8 cellular contexts compared by ENCODE assay signal in genomic region chr14:68795602-68796417, GRCh38. TPM values are rescaled to one million over a fixed set of nuclear protein-coding genes. Genes with fewer than 3 reads are reported as not detected.
A peak's percentile ranks its signal among the peaks of the same experiment; 100 is the strongest.
DNase-seq lines count a peak whose midpoint lies in the region; ATAC-seq, FAIRE-seq and TF ChIP-seq lines count a peak whose summit lies in the region.

No MANE protein-coding gene starts in this region.

- POLR2A ChIA-PET in CD8-positive, alpha-beta T cell (lab: Charles Lee): interaction anchor here (1.0 to 14.8 kb wide), 12 partner anchors 8 to 547 kb away, joined by 3 to 641 read pairs (median 6); no protein-coding TSS in a partner anchor
- POLR2A ChIA-PET in activated naive CD8-positive, alpha-beta T cell treated with anti-CD3 and anti-CD28 coated beads, Interleukin-2, amount 10 ng/mL, durations not matched to agents 7 days and 5 days (lab: Charles Lee): interaction anchor here (0.6 to 3.5 kb wide), 15 partner anchors 8 to 544 kb away, joined by 3 to 135 read pairs (median 3); no protein-coding TSS in a partner anchor

- peak overlapping the region; percentile 99 for H3K27ac ChIP-seq in CD8-positive, alpha-beta T cell (ENCODE audit: low read depth, low read length)
- H3K27ac ChIP-seq in SJCRH30 (peak overlapping the region; percentile 97), heart left ventricle (peak overlapping the region; percentile 98 to 100 (median 99)), aorta (ENCODE audit: low read depth in 1 of 2, low read length in 2 of 2) (peak overlapping the region; percentile 100)

- H3K4me1 Mint-ChIP-seq in CD8-positive, alpha-beta T cell (ENCODE audit: low read depth): peaks cover 37% of the 10 kb centered on the region
- H3K4me1 Mint-ChIP-seq in activated naive CD8-positive, alpha-beta T cell treated with anti-CD3 and anti-CD28 coated beads, Interleukin-2, amount 10 ng/mL, durations not matched to agents 7 days and 5 days: peaks cover 35% of the 10 kb centered on the region

- CTCF ChIA-PET in CD8-positive, alpha-beta T cell (lab: Charles Lee): interaction anchor here (0.9 to 4.8 kb wide), 11 partner anchors 12 to 862 kb away, joined by 3 to 49 read pairs (median 3); no protein-coding TSS in a partner anchor

- H3K4me1 ChIP-seq in CD8-positive, alpha-beta T cell (ENCODE audit: insufficient read depth, low read length): peaks cover 18% of the 10 kb centered on the region
- H3K4me1 ChIP-seq in SJCRH30 (peaks cover 7% of the 10 kb centered on the region; the same call in 1 of the 2 replicates), heart left ventricle (peaks cover 0 to 17% (median 9%) of the 10 kb centered on the region in 12 donors), aorta (ENCODE audit: control insufficient read depth in 1 of 2, insufficient read depth in 2 of 2, low read length in 2 of 2) (no peaks in the 10 kb centered on the region)

- 2 to 3% (median 3%) methylated on average over 25 to 69 of the region's 69 CpGs for WGBS in heart left ventricle, 4 donors
- 0 to 1% methylated on average over 68 to 69 of the region's 69 CpGs for WGBS in aorta, 2 donors

- H3K36me3 ChIP-seq in CD8-positive, alpha-beta T cell (ENCODE audit: insufficient read depth, low read length): peaks cover 5% of the 10 kb centered on the region
- H3K36me3 ChIP-seq in SJCRH30 (peaks cover 11% of the 10 kb centered on the region), heart left ventricle (peaks cover 0 to 12% (median 0%) of the 10 kb centered on the region in 9 donors), aorta (ENCODE audit: control insufficient read depth in 1 of 2, insufficient read depth in 2 of 2, low read length in 1 of 2) (no peaks in the 10 kb centered on the region)

- no peaks in the 10 kb centered on the region for H3K9me3 ChIP-seq in CD8-positive, alpha-beta T cell (ENCODE audit: low read length)
- peaks cover 4% of the 10 kb centered on the region for H3K9me3 ChIP-seq in SJCRH30 (replicated peaks)
- H3K9me3 ChIP-seq in heart left ventricle: peaks cover 0 to 4% (median 0%) of the 10 kb centered on the region in 12 donors
- no peaks in the 10 kb centered on the region for H3K9me3 ChIP-seq in aorta (ENCODE audit: control insufficient read depth, low read length)

- intact Hi-C loops in CD8-positive, alpha-beta T cell (cut with DNase I, micrococcal nuclease): loop anchor here (1.0 to 10.0 kb wide), 3 partner anchors 20 to 981 kb away; partner anchors contain the start of genes RAD51B (in 1 of the 2) and ZFYVE26 (in 1 of the 2)
- intact Hi-C loops in heart left ventricle (cut with DNase I) (loop anchor here in 7 of 10 donors (1.0 to 10.0 kb wide), 9 partner anchors 19 to 548 kb away; no protein-coding TSS in a partner anchor), posterior cingulate gyrus (cut with DNase I) (no loop called here), aorta (cut with DNase I) (loop anchor here in 1 of 2 donors (1.0 kb wide), 1 partner anchor 20 kb away; no protein-coding TSS in a partner anchor)

- ATAC-seq in CD8-positive, alpha-beta T cell: peak; percentile 41
- ATAC-seq in HG03442 (IDR thresholded peaks at IDR 0.05; ENCODE audit: unreplicated experiment): peak; percentile 35
- ATAC-seq in activated naive CD8-positive, alpha-beta T cell treated with anti-CD3 and anti-CD28 coated beads, Interleukin-2, amount 10 ng/mL, durations not matched to agents 7 days and 5 days (ENCODE audit: low read depth): peak; percentile 57
- ATAC-seq in heart left ventricle: peak; percentile 24 to 72 (median 48)
- peak; percentile 70 for ATAC-seq in aorta (ENCODE audit: low FRiP score)

- DNase-seq in CD8-positive, alpha-beta T cell: peak; percentile 60 to 89 (median 77)
- DNase-seq in GM19239 (ENCODE audit: insufficient read length, low spot score) (no peak), SJCRH30 (no peak), heart left ventricle (peak; percentile 87 to 92 (median 90)), posterior cingulate gyrus (peak in 8 of 10 donors; percentile 42 to 93 (median 64)), aorta (peak; percentile 92 to 96)
- peak; percentile 90 for DNase-seq in activated naive CD8-positive, alpha-beta T cell treated with anti-CD3 and anti-CD28 coated beads, Interleukin-2, amount 10 ng/mL, durations not matched to agents 7 days and 5 days

- peak; percentile 71 for TF ChIP-seq CTCF in CD8-positive, alpha-beta T cell (IDR thresholded peaks at IDR 0.05)
- TF ChIP-seq CTCF in heart left ventricle (IDR thresholded peaks at IDR 0.05): peak; percentile 47 to 88 (median 76)

- peak overlapping the region; percentile 94 for H3K4me3 ChIP-seq in CD8-positive, alpha-beta T cell (ENCODE audit: low read depth, low read length)
- H3K4me3 ChIP-seq in SJCRH30 (peak overlapping the region; percentile 84), heart left ventricle (peak overlapping the region; percentile 60 to 94 (median 84)), aorta (ENCODE audit: low read length in 2 of 2) (peak overlapping the region; percentile 82 to 95)

- H3K27me3 ChIP-seq in CD8-positive, alpha-beta T cell (ENCODE audit: insufficient read depth, low read length): no peaks in the 10 kb centered on the region
- H3K27me3 ChIP-seq in SJCRH30 (no peaks in the 10 kb centered on the region), heart left ventricle (no peaks in the 10 kb centered on the region), aorta (ENCODE audit: control insufficient read depth in 1 of 2, insufficient read depth in 2 of 2, low read length in 1 of 2) (peaks cover 0 to 2% of the 10 kb centered on the region in 2 donors)

- peak; percentile 88 for FAIRE-seq in GM19239 (lab: Jason Lieb, UNC)

- peak overlapping the region; percentile 92 for H3K4me3 Mint-ChIP-seq in CD8-positive, alpha-beta T cell
- peak overlapping the region; percentile 89 for H3K4me3 Mint-ChIP-seq in activated naive CD8-positive, alpha-beta T cell treated with anti-CD3 and anti-CD28 coated beads, Interleukin-2, amount 10 ng/mL, durations not matched to agents 7 days and 5 days

- H3K36me3 Mint-ChIP-seq in CD8-positive, alpha-beta T cell: peaks cover 35% of the 10 kb centered on the region
- peaks cover 5% of the 10 kb centered on the region for H3K36me3 Mint-ChIP-seq in activated naive CD8-positive, alpha-beta T cell treated with anti-CD3 and anti-CD28 coated beads, Interleukin-2, amount 10 ng/mL, durations not matched to agents 7 days and 5 days

- H3K27ac Mint-ChIP-seq in CD8-positive, alpha-beta T cell: peak overlapping the region; percentile 100
- H3K27ac Mint-ChIP-seq in activated naive CD8-positive, alpha-beta T cell treated with anti-CD3 and anti-CD28 coated beads, Interleukin-2, amount 10 ng/mL, durations not matched to agents 7 days and 5 days: peak overlapping the region; percentile 98

- H3K9me3 Mint-ChIP-seq in CD8-positive, alpha-beta T cell: no peaks in the 10 kb centered on the region
- H3K9me3 Mint-ChIP-seq in activated naive CD8-positive, alpha-beta T cell treated with anti-CD3 and anti-CD28 coated beads, Interleukin-2, amount 10 ng/mL, durations not matched to agents 7 days and 5 days: peaks cover 3% of the 10 kb centered on the region

- TF ChIP-seq POLR2A in heart left ventricle (IDR thresholded peaks at IDR 0.05): peak in 1 of 2 donors; percentile 88

- H3K27me3 Mint-ChIP-seq in CD8-positive, alpha-beta T cell (ENCODE audit: low read depth): no peaks in the 10 kb centered on the region
- no peaks in the 10 kb centered on the region for H3K27me3 Mint-ChIP-seq in activated naive CD8-positive, alpha-beta T cell treated with anti-CD3 and anti-CD28 coated beads, Interleukin-2, amount 10 ng/mL, durations not matched to agents 7 days and 5 days

RNA-seq across cellular contexts. Expression of gene ZFP36L1, which starts 2.9 kb away (rescaled TPM):
- 100 to 1,000 TPM; 241 to 248 TPM for total RNA-seq in CD8-positive, alpha-beta T cell
- 67.4 and 70.3 TPM in 2 replicates for total RNA-seq in SJCRH30 (2014; rRNA removed; shearing (Covaris generic))
- total RNA-seq in activated naive CD8-positive, alpha-beta T cell treated with anti-CD3 and anti-CD28 coated beads, Interleukin-2, amount 10 ng/mL, durations not matched to agents 7 days and 5 days: 100 to 1,000 TPM; 114 to 130 TPM
- total RNA-seq in heart left ventricle (100 to 1,000 TPM in 3 of 9 donors, 10 to 100 TPM in 6; 47.8 to 183 (median 68.9) TPM), aorta (100 to 1,000 TPM; 302 to 388 TPM)
- polyA plus RNA-seq in heart left ventricle (10 to 100 TPM; 21.2 to 84.5 TPM), aorta (10 to 100 TPM; 35.3 to 48.6 TPM)

Comparison
In these comparisons a context has a peak if more than half of its experiments do, and no peak if none do; other contexts are left out.
1. DNase-seq: peak in CD8-positive, alpha-beta T cell (7 of 7), activated naive CD8-positive, alpha-beta T cell treated with anti-CD3 and anti-CD28 coated beads, Interleukin-2, amount 10 ng/mL, durations not matched to agents 7 days and 5 days (single experiment), heart left ventricle (5 of 5), posterior cingulate gyrus (8 of 10) and aorta (2 of 2); none in GM19239 (single experiment) and SJCRH30 (0 of 2).
2. Peak in every context shown above with its lines, with median percentiles within 50 percentile points of each other: ATAC-seq, H3K27ac ChIP-seq and H3K4me3 ChIP-seq.